ENCODE assay signal across 7 cellular contexts in genomic region chr17:82065638-82066303, GRCh38. TPM values are rescaled to one million over a fixed set of nuclear protein-coding genes. Genes with fewer than 3 reads are reported as not detected.
DNase-seq lines count a peak whose midpoint lies in the region; ATAC-seq, FAIRE-seq and TF ChIP-seq lines count a peak whose summit lies in the region.

Gene DUS1L (minus strand): TSS chr17:82065804. CDS start chr17:82065059, 745 bp downstream.

- DNase-seq in GM12892 (ENCODE audit: insufficient read length) (peak; percentile 96), PC-3 (peak; percentile 51), fibroblast of peridontal ligament (ENCODE audit: extremely low read depth) (peak; percentile 40), nephron progenitor cell (peak; percentile 77)

- H3K27me3 Mint-ChIP-seq in activated T-helper 17 cell treated with anti-CD3 and anti-CD28 coated beads, Interleukin-2, amount 50 U/mL, for 72 hours, result no peaks in the 10 kb centered on the region
- peaks cover 19% of the 10 kb centered on the region for H3K27me3 Mint-ChIP-seq in nephron progenitor cell (ENCODE audit: low read depth, poor library complexity)
- H3K27me3 Mint-ChIP-seq in stimulated activated naive CD8-positive, alpha-beta T cell treated with anti-CD3 and anti-CD28 coated beads, Interleukin-15, Interleukin-2, amounts not matched to agents 100 ng/mL and 50 ng/mL, for 24 hours, result no peaks in the 10 kb centered on the region

- no peaks in the 10 kb centered on the region for H3K4me1 Mint-ChIP-seq in activated T-helper 17 cell treated with anti-CD3 and anti-CD28 coated beads, Interleukin-2, amount 50 U/mL, for 72 hours
- H3K4me1 Mint-ChIP-seq in nephron progenitor cell, result peaks cover 4% of the 10 kb centered on the region
- peaks cover 16% of the 10 kb centered on the region for H3K4me1 Mint-ChIP-seq in stimulated activated naive CD8-positive, alpha-beta T cell treated with anti-CD3 and anti-CD28 coated beads, Interleukin-15, Interleukin-2, amounts not matched to agents 100 ng/mL and 50 ng/mL, for 24 hours (ENCODE audit: low read depth)

- CTCF ChIA-PET in PC-3 (lab: Charles Lee), result interaction anchor here (0.5 to 1.1 kb wide), 2 partner anchors 15 to 28 kb away, joined by 3 read pairs; partner anchors contain the start of gene DCXR

- H3K4me3 ChIP-seq in PC-3 (ENCODE audit: low read length), result peak within 1 kb of the TSS; percentile 94

- peaks cover 17% of the 10 kb centered on the region for H3K36me3 ChIP-seq in PC-3 (ENCODE audit: low read depth, low read length)

- peak within 1 kb of the TSS; percentile 99 for H3K4me2 ChIP-seq in PC-3 (ENCODE audit: low read length)

- H3K27ac ChIP-seq in PC-3 (ENCODE audit: low read length), result peak within 1 kb of the TSS; percentile 20

- peak; percentile 80 for ATAC-seq in HG02678 (IDR thresholded peaks at IDR 0.05; ENCODE audit: unreplicated experiment)
- peak; percentile 66 for ATAC-seq in PC-3
- peak; percentile 85 for ATAC-seq in activated T-helper 17 cell treated with anti-CD3 and anti-CD28 coated beads, Interleukin-2, amount 50 U/mL, for 72 hours (replicated peaks)

- peak within 1 kb of the TSS; percentile 95 for H3K27ac Mint-ChIP-seq in activated T-helper 17 cell treated with anti-CD3 and anti-CD28 coated beads, Interleukin-2, amount 50 U/mL, for 72 hours
- H3K27ac Mint-ChIP-seq in nephron progenitor cell, result no peak within 1 kb of the TSS
- H3K27ac Mint-ChIP-seq in stimulated activated naive CD8-positive, alpha-beta T cell treated with anti-CD3 and anti-CD28 coated beads, Interleukin-15, Interleukin-2, amounts not matched to agents 100 ng/mL and 50 ng/mL, for 24 hours, result peak within 1 kb of the TSS; percentile 81

- peaks cover 29% of the 10 kb centered on the region for H3K79me2 ChIP-seq in PC-3 (ENCODE audit: low read length)

- peak within 1 kb of the TSS; percentile 96 for H2AFZ ChIP-seq in PC-3 (ENCODE audit: low read length)

- no peaks in the 10 kb centered on the region for H3K36me3 Mint-ChIP-seq in activated T-helper 17 cell treated with anti-CD3 and anti-CD28 coated beads, Interleukin-2, amount 50 U/mL, for 72 hours (ENCODE audit: low read depth)
- H3K36me3 Mint-ChIP-seq in nephron progenitor cell (ENCODE audit: low read depth), result no peaks in the 10 kb centered on the region
- no peaks in the 10 kb centered on the region for H3K36me3 Mint-ChIP-seq in stimulated activated naive CD8-positive, alpha-beta T cell treated with anti-CD3 and anti-CD28 coated beads, Interleukin-15, Interleukin-2, amounts not matched to agents 100 ng/mL and 50 ng/mL, for 24 hours (ENCODE audit: low read depth)

- H3K9me3 Mint-ChIP-seq in activated T-helper 17 cell treated with anti-CD3 and anti-CD28 coated beads, Interleukin-2, amount 50 U/mL, for 72 hours, result no peaks in the 10 kb centered on the region
- H3K9me3 Mint-ChIP-seq in nephron progenitor cell, result no peaks in the 10 kb centered on the region
- no peaks in the 10 kb centered on the region for H3K9me3 Mint-ChIP-seq in stimulated activated naive CD8-positive, alpha-beta T cell treated with anti-CD3 and anti-CD28 coated beads, Interleukin-15, Interleukin-2, amounts not matched to agents 100 ng/mL and 50 ng/mL, for 24 hours

- intact Hi-C loops in PC-3 (cut with micrococcal nuclease), result no loop called here

- H3K9ac ChIP-seq in PC-3 (ENCODE audit: low read length), result peak within 1 kb of the TSS; percentile 99

- TF ChIP-seq POLR2A in GM12892 (IDR thresholded peaks at IDR 0.05; ENCODE audit: low read depth, low read length), result no peak

- no peaks in the 10 kb centered on the region for H3K9me2 ChIP-seq in PC-3 (replicated peaks; ENCODE audit: low read length)

- H3K9me3 ChIP-seq in PC-3 (ENCODE audit: low read length), result no peaks in the 10 kb centered on the region

- TSS peak; percentile 82 for BruUV-seq in PC-3 (replicated peaks; lab: Mats Ljungman, UMichigan)

- peak; percentile 90 for FAIRE-seq in GM12892 (lab: Jason Lieb, UNC)

- H3K4me1 ChIP-seq in PC-3 (ENCODE audit: insufficient read depth, low read length), result peaks cover 17% of the 10 kb centered on the region

- H3F3A ChIP-seq in PC-3 (ENCODE audit: low read length, unreplicated experiment), result no peaks in the 10 kb centered on the region

- H3K27me3 ChIP-seq in PC-3 (ENCODE audit: low read length), result no peaks in the 10 kb centered on the region

- H4K20me1 ChIP-seq in PC-3 (ENCODE audit: low read length), result no peaks in the 10 kb centered on the region

- no peak for TF ChIP-seq CTCF in PC-3 (conservative IDR thresholded peaks at IDR 0.05; ENCODE audit: low read depth, low read length)
- no peak for TF ChIP-seq CTCF in nephron progenitor cell (IDR thresholded peaks at IDR 0.05)

- POLR2A ChIA-PET in PC-3 (lab: Charles Lee; ENCODE audit: unreplicated experiment), result interaction anchor here (0.7 kb wide), 1 partner anchor 28 kb away, joined by 4 read pairs; the partner anchor contains the start of gene DCXR

- peak within 1 kb of the TSS; percentile 83 for H3K4me3 Mint-ChIP-seq in activated T-helper 17 cell treated with anti-CD3 and anti-CD28 coated beads, Interleukin-2, amount 50 U/mL, for 72 hours
- H3K4me3 Mint-ChIP-seq in nephron progenitor cell, result peak within 1 kb of the TSS; percentile 83
- peak within 1 kb of the TSS; percentile 87 for H3K4me3 Mint-ChIP-seq in stimulated activated naive CD8-positive, alpha-beta T cell treated with anti-CD3 and anti-CD28 coated beads, Interleukin-15, Interleukin-2, amounts not matched to agents 100 ng/mL and 50 ng/mL, for 24 hours

RNA-seq across cellular contexts. Expression of gene DUS1L, which starts in this region (rescaled TPM):
- polyA plus RNA-seq in GM12892 (2012; ENCODE audit: missing spikeins), result 72.0 TPM
- total RNA-seq in PC-3 (2014; rRNA removed), result 205 and 262 TPM in 2 replicates
- 100 to 1,000 TPM in 1 of 2 donors, 10 to 100 TPM in 1; 59.7 to 129 TPM for total RNA-seq in activated T-helper 17 cell treated with anti-CD3 and anti-CD28 coated beads, Interleukin-2, amount 50 U/mL, for 72 hours

Comparison
In these comparisons a context has a peak if more than half of its experiments do, and no peak if none do; other contexts are left out.
1. Peak in every context shown above with its lines: DNase-seq, ATAC-seq, H3K4me3 ChIP-seq and H3K27ac ChIP-seq.
2. DNase-seq: peak in every context shown above with its lines; median percentile 96 in GM12892; 77 in nephron progenitor cell; 51 in PC-3; 40 in fibroblast of peridontal ligament.